Comparison of ENCODE assay signal across 10 cellular contexts in genomic region chr3:125121246-125122010, GRCh38.
A peak's percentile ranks its signal among the peaks of the same experiment; 100 is the strongest.
DNase-seq lines count a peak whose midpoint lies in the region; ATAC-seq, FAIRE-seq and TF ChIP-seq lines count a peak whose summit lies in the region.
"Had no signal": no experiment of that assay in that cellular context is flagged by ENCODE, and none has a peak within 500 bp of the region (broad histone marks: within the 10 kb centered on the region; RNA-seq: fewer than 3 reads in every experiment).

No MANE protein-coding gene starts in this region.

- no peak overlapping the region for H3K9ac ChIP-seq in parathyroid adenoma

- DNase-seq in astrocyte of the cerebellum (ENCODE audit: low read depth) = no peak
- DNase-seq in HTR-8/SVneo (ENCODE audit: insufficient read length, low spot score) = no peak
- DNase-seq in G401 (ENCODE audit: low spot score) = no peak
- DNase-seq in pancreas = no peak
- DNase-seq in AML-193 (lab: John Stamatoyannopoulos, UW) = no peak

- ATAC-seq in GM18907 (IDR thresholded peaks at IDR 0.05; ENCODE audit: unreplicated experiment) = peak; percentile 51
- ATAC-seq in HG03432 (IDR thresholded peaks at IDR 0.05; ENCODE audit: unreplicated experiment) = peak; percentile 36
- no peak for ATAC-seq in pancreas

- H3K4me2 ChIP-seq in parathyroid adenoma (ENCODE audit: low read length) = no peak overlapping the region

- H3K36me3 ChIP-seq in parathyroid adenoma (ENCODE audit: control insufficient read depth, insufficient read depth, low read length) (no peaks in the 10 kb centered on the region), pancreas (no peaks in the 10 kb centered on the region)
- H3K36me3 ChIP-seq: cardiac muscle cell had no signal

- no peaks in the 10 kb centered on the region for H3K79me2 ChIP-seq in parathyroid adenoma

- WGBS in pancreas, 2 donors = 87 to 88% methylated on average over 8 of the region's 8 CpGs

- H3K27ac ChIP-seq in parathyroid adenoma (no peak overlapping the region), pancreas (no peak overlapping the region)
- H3K27ac ChIP-seq: cardiac muscle cell had no signal

- in situ Hi-C loops in astrocyte of the cerebellum (cut with HindIII; ENCODE audit: low sequenced_read_pairs) = no loop called here
- in situ Hi-C loops in G401 (cut with HindIII; ENCODE audit: low sequenced_read_pairs) = no loop called here

- H3K9me3 ChIP-seq in parathyroid adenoma (ENCODE audit: control insufficient read depth, low read length) (no peaks in the 10 kb centered on the region), pancreas (no peaks in the 10 kb centered on the region)

- H2AFZ ChIP-seq in parathyroid adenoma = peak overlapping the region; percentile 13

- H3K27me3 ChIP-seq in parathyroid adenoma (ENCODE audit: control insufficient read depth, insufficient read depth, low read length) (no peaks in the 10 kb centered on the region), pancreas (no peaks in the 10 kb centered on the region)

- H3K4me3 ChIP-seq in astrocyte of the cerebellum (ENCODE audit: low read depth, low read length) = peak overlapping the region; percentile 23
- no peak overlapping the region for H3K4me3 ChIP-seq in parathyroid adenoma (ENCODE audit: low read depth, low read length)
- no peak overlapping the region for H3K4me3 ChIP-seq in pancreas
- H3K4me3 ChIP-seq: cardiac muscle cell had no signal

- TF ChIP-seq CTCF in astrocyte of the cerebellum (IDR thresholded peaks at IDR 0.05; ENCODE audit: low read depth, low read length, missing control alignments) = no peak
- no peak for TF ChIP-seq CTCF in parathyroid adenoma (IDR thresholded peaks at IDR 0.05)
- no peak for TF ChIP-seq CTCF in pancreas (IDR thresholded peaks at IDR 0.05)

- no peak for FAIRE-seq in HTR-8/SVneo (lab: Jason Lieb, UNC)
- FAIRE-seq in pancreas (lab: Jason Lieb, UNC) = no peak
- FAIRE-seq: islet of Langerhans had no signal

- intact Hi-C loops in pancreas (cut with DNase I) = no loop called here

- H3K4me1 ChIP-seq in parathyroid adenoma (peaks cover 21% of the 10 kb centered on the region), pancreas (peaks cover 0 to 8% (median 3%) of the 10 kb centered on the region in 3 donors)

Comparison
In these comparisons a context has a peak if more than half of its experiments do, and no peak if none do; other contexts are left out.
1. ATAC-seq: peak in GM18907 (single experiment) and HG03432 (single experiment); none in pancreas (0 of 4).